ENCODE assay signal across 15 cellular contexts in genomic region chr4:78660559-78660958, GRCh38.
DNase-seq lines count a peak whose midpoint lies in the region; ATAC-seq, FAIRE-seq and TF ChIP-seq lines count a peak whose summit lies in the region.
"Had no signal": no experiment of that assay in that cellular context is flagged by ENCODE, and none has a peak within 500 bp of the region (broad histone marks: within the 10 kb centered on the region; RNA-seq: fewer than 3 reads in every experiment).

No MANE protein-coding gene starts in this region.

- peak; percentile 54 for FAIRE-seq in astrocyte (lab: Jason Lieb, UNC)
- FAIRE-seq: GM12878, GM18507 had no signal

- H3F3A ChIP-seq in neural progenitor cell (ENCODE audit: low read depth), result peaks cover 13% of the 10 kb centered on the region

- DNase-seq in HL-60 (ENCODE audit: low read depth in 1 of 2, low spot score in 1 of 2) (no peak), astrocyte (ENCODE audit: low read depth) (no peak), iris pigment epithelial cell (ENCODE audit: low read depth) (peak; percentile 56), 8988T (no peak), lower lobe of right lung (no peak), neural progenitor cell (ENCODE audit: low spot score) (no peak)
- DNase-seq: CD4-positive, CD25-positive, alpha-beta regulatory T cell; DMS53; H7 had no signal

- H3K9me3 Mint-ChIP-seq in astrocyte (ENCODE audit: unreplicated experiment) (no peaks in the 10 kb centered on the region), neural progenitor cell (no peaks in the 10 kb centered on the region)
- H3K9me3 Mint-ChIP-seq: GM23338 had no signal

- peaks cover 41% of the 10 kb centered on the region for H3K4me1 Mint-ChIP-seq in astrocyte (ENCODE audit: low read depth, unreplicated experiment)
- H3K4me1 Mint-ChIP-seq in neural progenitor cell, result peaks cover 5% of the 10 kb centered on the region

- H3K9me3 ChIP-seq in BLaER1 treated with 17β-estradiol and CSF1 and Interleukin-3, amounts not matched to agents 10 nM and 100 nM (replicated peaks in 1 of 11), result 0 out of 22 replicates have a peak, but pooled peaks cover 0 to 7% (median 0%) of the 10 kb centered on the region in 11 experiments
- H3K9me3 ChIP-seq in astrocyte (ENCODE audit: insufficient read depth, low read depth, low read length) (no peaks in the 10 kb centered on the region), lower lobe of right lung (no peaks in the 10 kb centered on the region), neural progenitor cell (ENCODE audit: low read depth) (no peaks in the 10 kb centered on the region)
- H3K9me3 ChIP-seq: BLaER1 had no signal

- TF ChIP-seq CTCF in HL-60 (IDR thresholded peaks at IDR 0.05; ENCODE audit: insufficient read depth, low read length) (no peak), astrocyte (IDR thresholded peaks at IDR 0.05; ENCODE audit: insufficient read depth, low read depth, low read length) (no peak), lower lobe of right lung (IDR thresholded peaks at IDR 0.05) (no peak), neural progenitor cell (IDR thresholded peaks at IDR 0.05) (no peak)

- H3K27me3 Mint-ChIP-seq in astrocyte (ENCODE audit: low read depth, unreplicated experiment), result no peaks in the 10 kb centered on the region
- peaks cover 2% of the 10 kb centered on the region for H3K27me3 Mint-ChIP-seq in neural progenitor cell (ENCODE audit: insufficient read depth, low read depth)
- H3K27me3 Mint-ChIP-seq: CD4-positive, CD25-positive, alpha-beta regulatory T cell had no signal

- peak overlapping the region; percentile 2 to 96 (median 83); a peak in 20 of 22 replicates for H3K4me2 ChIP-seq in BLaER1 treated with 17β-estradiol and CSF1 and Interleukin-3, amounts not matched to agents 10 nM and 100 nM
- H3K4me2 ChIP-seq in astrocyte (ENCODE audit: low read length) (no peak overlapping the region), neural progenitor cell (no peak overlapping the region)
- H3K4me2 ChIP-seq: GM23338 had no signal

- H3K36me3 Mint-ChIP-seq in astrocyte (ENCODE audit: low read depth, unreplicated experiment) (no peaks in the 10 kb centered on the region), neural progenitor cell (no peaks in the 10 kb centered on the region)
- H3K36me3 Mint-ChIP-seq: CD4-positive, CD25-positive, alpha-beta regulatory T cell had no signal

- H3K36me3 ChIP-seq in BLaER1 treated with 17β-estradiol and CSF1 and Interleukin-3, amounts not matched to agents 10 nM and 100 nM, result peaks cover 0 to 10% (median 0%) of the 10 kb centered on the region in 11 experiments; a peak in 1 of 22 replicates
- no peaks in the 10 kb centered on the region for H3K36me3 ChIP-seq in astrocyte (ENCODE audit: insufficient read depth, low read length)
- no peaks in the 10 kb centered on the region for H3K36me3 ChIP-seq in lower lobe of right lung
- no peaks in the 10 kb centered on the region for H3K36me3 ChIP-seq in neural progenitor cell
- H3K36me3 ChIP-seq: BLaER1 had no signal

- H3K9ac ChIP-seq in BLaER1 treated with 17β-estradiol and CSF1 and Interleukin-3, amounts not matched to agents 10 nM and 100 nM, result peak overlapping the region in 3 of 11 experiments; percentile 73 to 79 (median 77); a peak in 5 of 22 replicates
- H3K9ac ChIP-seq in astrocyte (ENCODE audit: low read length) (no peak overlapping the region), neural progenitor cell (no peak overlapping the region)
- H3K9ac ChIP-seq: BLaER1 had no signal

- H3K4me3 Mint-ChIP-seq in astrocyte (ENCODE audit: unreplicated experiment) (no peak overlapping the region), neural progenitor cell (no peak overlapping the region)
- H3K4me3 Mint-ChIP-seq: CD4-positive, CD25-positive, alpha-beta regulatory T cell; GM23338 had no signal

- H3K27me3 ChIP-seq in BLaER1 treated with 17β-estradiol and CSF1 and Interleukin-3, amounts not matched to agents 10 nM and 100 nM, result no peaks in the 10 kb centered on the region
- H3K27me3 ChIP-seq in HL-60 (ENCODE audit: insufficient read depth, poor library complexity, severe bottlenecking) (no peaks in the 10 kb centered on the region), astrocyte (ENCODE audit: insufficient read depth, low read length) (no peaks in the 10 kb centered on the region), lower lobe of right lung (ENCODE audit: low read depth) (no peaks in the 10 kb centered on the region), neural progenitor cell (no peaks in the 10 kb centered on the region)
- H3K27me3 ChIP-seq: BLaER1 had no signal

- intact Hi-C loops in lower lobe of right lung (cut with DNase I), result no loop called here

- H3K27ac ChIP-seq in BLaER1 treated with 17β-estradiol and CSF1 and Interleukin-3, amounts not matched to agents 10 nM and 100 nM, result peak overlapping the region; percentile 85 to 96 (median 93)
- H3K27ac ChIP-seq in HL-60 (replicated peaks) (0 out of 2 replicates have a peak overlapping the region, but pooled peaks have one; percentile 71), astrocyte (ENCODE audit: low read depth, low read length) (peak overlapping the region; percentile 1), lower lobe of right lung (no peak overlapping the region), neural progenitor cell (no peak overlapping the region)
- H3K27ac ChIP-seq: BLaER1 had no signal

- H3K79me2 ChIP-seq in astrocyte (ENCODE audit: insufficient read depth, low read length) (no peaks in the 10 kb centered on the region), neural progenitor cell (ENCODE audit: low read depth) (no peaks in the 10 kb centered on the region)

- ATAC-seq in HG03280 (IDR thresholded peaks at IDR 0.05; ENCODE audit: unreplicated experiment) (no peak), lower lobe of right lung (no peak)
- ATAC-seq: GM12878, GM23338 had no signal

- H3K27ac Mint-ChIP-seq in astrocyte (ENCODE audit: unreplicated experiment), result no peak overlapping the region
- no peak overlapping the region for H3K27ac Mint-ChIP-seq in neural progenitor cell
- H3K27ac Mint-ChIP-seq: CD4-positive, CD25-positive, alpha-beta regulatory T cell; GM23338 had no signal

- peaks cover 92 to 100% (median 96%) of the 10 kb centered on the region in 10 experiments for H3K4me1 ChIP-seq in BLaER1 treated with 17β-estradiol and CSF1 and Interleukin-3, amounts not matched to agents 10 nM and 100 nM
- H3K4me1 ChIP-seq in astrocyte (ENCODE audit: insufficient read depth, low read length), result peaks cover 26% of the 10 kb centered on the region
- peaks cover 47% of the 10 kb centered on the region for H3K4me1 ChIP-seq in lower lobe of right lung
- H3K4me1 ChIP-seq in neural progenitor cell, result peaks cover 18% of the 10 kb centered on the region

- H3K4me3 ChIP-seq in BLaER1 treated with 17β-estradiol and CSF1 and Interleukin-3, amounts not matched to agents 10 nM and 100 nM, result no peak overlapping the region
- H3K4me3 ChIP-seq in HL-60 (replicated peaks; ENCODE audit: insufficient read depth, low read length) (no peak overlapping the region), astrocyte (ENCODE audit: insufficient read depth, low read depth, low read length) (no peak overlapping the region), lower lobe of right lung (no peak overlapping the region), neural progenitor cell (no peak overlapping the region)
- H3K4me3 ChIP-seq: BLaER1, GM12878, GM23338 had no signal

- H2AFZ ChIP-seq in astrocyte (ENCODE audit: low read depth, low read length) (no peak overlapping the region), neural progenitor cell (replicated peaks) (no peak overlapping the region)
- H2AFZ ChIP-seq: GM23338 had no signal

- H4K20me1 ChIP-seq in BLaER1 treated with 17β-estradiol and CSF1 and Interleukin-3, amounts not matched to agents 10 nM and 100 nM, result no peaks in the 10 kb centered on the region
- H4K20me1 ChIP-seq in astrocyte (ENCODE audit: insufficient read depth, low read length), result no peaks in the 10 kb centered on the region
- H4K20me1 ChIP-seq in neural progenitor cell (ENCODE audit: low read depth), result no peaks in the 10 kb centered on the region
- H4K20me1 ChIP-seq: BLaER1 had no signal

Comparison
In these comparisons a context has a peak if more than half of its experiments do, and no peak if none do; other contexts are left out.
1. H3K27ac ChIP-seq: peak in BLaER1 treated with 17β-estradiol and CSF1 and Interleukin-3, amounts not matched to agents 10 nM and 100 nM (11 of 11), HL-60 (single experiment) and astrocyte (single experiment); none in lower lobe of right lung (single experiment) and neural progenitor cell (single experiment).
2. H3K4me2 ChIP-seq: peak in BLaER1 treated with 17β-estradiol and CSF1 and Interleukin-3, amounts not matched to agents 10 nM and 100 nM (11 of 11); none in astrocyte (single experiment) and neural progenitor cell (single experiment).